Comparison of ENCODE assay signal across 1 cellular context in genomic region chr2:152573168-152573567, GRCh38.
TF ChIP-seq lines count a peak whose summit lies in the region.

No MANE protein-coding gene starts in this region.

TF ChIP-seq in K562, 482 proteins besides CTCF, POLR2A, EP300 and RAD21 (continued from another document and continues in another):
- TF ChIP-seq GTF2B (IDR thresholded peaks at IDR 0.05; ENCODE audit: extremely low read depth, insufficient read length) = no peak
- no peak for TF ChIP-seq PRPF4 (IDR thresholded peaks at IDR 0.05; ENCODE audit: insufficient read depth, low read depth, low read length, poor library complexity, severe bottlenecking)
- no peak for TF ChIP-seq MAX (CRISPR knock-in tag; IDR thresholded peaks at IDR 0.05)
- no peak for TF ChIP-seq STAT6 (CRISPR knock-in tag; IDR thresholded peaks at IDR 0.05)
- peak; percentile 62 for TF ChIP-seq CCNT2 (IDR thresholded peaks at IDR 0.05; ENCODE audit: borderline replicate concordance, extremely low read depth, insufficient read length, low read depth, low read length)
- no peak for TF ChIP-seq ZNF395 (CRISPR knock-in tag; IDR thresholded peaks at IDR 0.05)
- peak; percentile 84; the same call in 1 of the 2 replicates for TF ChIP-seq HDAC2 (IDR thresholded peaks at IDR 0.05)
- TF ChIP-seq TARDBP (IDR thresholded peaks at IDR 0.05) = no peak
- TF ChIP-seq NFE2 (IDR thresholded peaks at IDR 0.05; ENCODE audit: low read depth) = peak; percentile 80
- no peak for TF ChIP-seq MYBL2 (IDR thresholded peaks at IDR 0.05; ENCODE audit: low read depth)
- no peak for TF ChIP-seq MYBL2 (CRISPR knock-in tag; IDR thresholded peaks at IDR 0.05; ENCODE audit: borderline replicate concordance)
- no peak for TF ChIP-seq ZNF695 (CRISPR knock-in tag; IDR thresholded peaks at IDR 0.05)
- no peak for TF ChIP-seq ZNF77 (CRISPR knock-in tag; IDR thresholded peaks at IDR 0.05)
- TF ChIP-seq ZMIZ1 (IDR thresholded peaks at IDR 0.05; ENCODE audit: low read depth in 2 of 2, low read length in 2 of 2) = no peak
- TF ChIP-seq CHAMP1 (IDR thresholded peaks at IDR 0.05) = no peak
- TF ChIP-seq PTBP1 (IDR thresholded peaks at IDR 0.05; ENCODE audit: low read depth, low read length) = no peak
- no peak for TF ChIP-seq ZBTB2 (IDR thresholded peaks at IDR 0.05)
- TF ChIP-seq FOSL1 (tag; conservative IDR thresholded peaks at IDR 0.05) = peak; percentile 99
- TF ChIP-seq ZNF592 (IDR thresholded peaks at IDR 0.05) = no peak
- no peak for TF ChIP-seq ZBTB8A (IDR thresholded peaks at IDR 0.05; ENCODE audit: partially characterized antibody)
- TF ChIP-seq GTF2A2 (tag; IDR thresholded peaks at IDR 0.05) = no peak
- no peak for TF ChIP-seq HMG20A (CRISPR knock-in tag; conservative IDR thresholded peaks at IDR 0.05)
- TF ChIP-seq SREBF2 (CRISPR knock-in tag; IDR thresholded peaks at IDR 0.05) = no peak
- peak in 1 of 2 experiments; percentile 94; a peak in 2 of 4 replicates for TF ChIP-seq RCOR1 (IDR thresholded peaks at IDR 0.05; ENCODE audit: borderline replicate concordance in 1 of 2, low read depth in 2 of 2, low read length in 2 of 2)
- no peak for TF ChIP-seq ZNF717 (CRISPR knock-in tag; IDR thresholded peaks at IDR 0.05)
- no peak for TF ChIP-seq SFPQ (IDR thresholded peaks at IDR 0.05; ENCODE audit: low read depth, low read length)
- no peak for TF ChIP-seq CREB3 (tag; conservative IDR thresholded peaks at IDR 0.05; ENCODE audit: low read depth)
- TF ChIP-seq NR4A1 (CRISPR knock-in tag; IDR thresholded peaks at IDR 0.05) = no peak
- TF ChIP-seq NR4A1 (tag; IDR thresholded peaks at IDR 0.05) = no peak
- TF ChIP-seq BDP1 (IDR thresholded peaks at IDR 0.05; ENCODE audit: insufficient read depth, insufficient read length) = no peak
- TF ChIP-seq TAF9B (IDR thresholded peaks at IDR 0.05; ENCODE audit: partially characterized antibody) = peak; percentile 70
